In the genomic region with DNA sequence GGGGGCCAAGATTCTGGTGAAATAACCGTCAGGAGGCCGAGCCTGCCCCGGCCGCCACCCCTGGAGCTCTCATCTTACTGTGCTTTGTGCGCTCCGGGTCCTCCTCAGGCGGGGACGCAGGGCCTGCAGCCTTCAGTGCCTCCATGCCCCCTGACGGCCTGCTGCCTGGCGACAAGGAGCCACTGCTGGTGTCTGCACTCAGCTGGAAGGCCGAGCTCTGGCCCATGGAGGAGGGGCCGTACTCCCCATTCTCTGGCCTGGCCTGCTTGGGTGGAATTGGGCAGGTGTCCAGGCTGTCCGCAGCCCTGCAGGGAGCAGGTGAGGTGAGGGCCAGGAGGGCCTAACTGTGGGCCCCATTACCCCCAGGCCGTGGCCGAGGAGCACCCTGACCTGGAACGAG, we compare ENCODE assay signal across 13 cellular contexts.
"Had no signal": no experiment of that assay in that cellular context is flagged by ENCODE, and none has a peak within 500 bp of the region (broad histone marks: within the 10 kb centered on the region; RNA-seq: fewer than 3 reads in every experiment).

No MANE protein-coding gene starts in this region.

- H3K4me1 Mint-ChIP-seq: activated T-helper 17 cell treated with anti-CD3 and anti-CD28 coated beads, Interleukin-2, amount 50 U/mL, for 72 hours; neural crest cell had no signal

- H3K36me3 ChIP-seq: uterus had no signal

- H3K4me3 Mint-ChIP-seq: activated B cell treated with CpG ODN at 0.5 μM for 24 hours; activated naive CD4-positive, alpha-beta T cell treated with anti-CD3 and anti-CD28 coated beads for 36 hours; activated T-helper 17 cell treated with anti-CD3 and anti-CD28 coated beads, Interleukin-2, amount 50 U/mL, for 72 hours; central memory CD8-positive, alpha-beta T cell; neural crest cell had no signal

- H3K27me3 Mint-ChIP-seq: activated B cell treated with CpG ODN at 0.5 μM for 24 hours; activated T-helper 17 cell treated with anti-CD3 and anti-CD28 coated beads, Interleukin-2, amount 50 U/mL, for 72 hours; central memory CD8-positive, alpha-beta T cell had no signal

- ATAC-seq: activated T-helper 17 cell treated with anti-CD3 and anti-CD28 coated beads, Interleukin-2, amount 50 U/mL, for 72 hours; body of pancreas; sciatic nerve had no signal

- H3K4me3 ChIP-seq: body of pancreas, tibial artery, uterus had no signal

- H3K27ac ChIP-seq: body of pancreas, tibial artery, uterus had no signal

- DNase-seq: activated B cell treated with CpG ODN at 0.5 μM for 24 hours; activated CD4-positive, alpha-beta T cell treated with anti-CD3 and anti-CD28 coated beads, Interleukin-2, amount 50 U/mL, for 1 hour; activated T-cell treated with anti-CD3 and anti-CD28 coated beads for 4 hours; body of pancreas; effector memory CD4-positive, alpha-beta T cell; islet precursor cell; tibial artery had no signal

- H3K9me3 Mint-ChIP-seq: activated B cell treated with CpG ODN at 0.5 μM for 24 hours; activated naive CD4-positive, alpha-beta T cell treated with anti-CD3 and anti-CD28 coated beads for 36 hours; activated T-helper 17 cell treated with anti-CD3 and anti-CD28 coated beads, Interleukin-2, amount 50 U/mL, for 72 hours; central memory CD8-positive, alpha-beta T cell; neural crest cell had no signal

- H3K9me3 ChIP-seq: body of pancreas, tibial artery, uterus had no signal

- H3K27ac Mint-ChIP-seq: activated B cell treated with CpG ODN at 0.5 μM for 24 hours; activated naive CD4-positive, alpha-beta T cell treated with anti-CD3 and anti-CD28 coated beads for 36 hours; activated T-helper 17 cell treated with anti-CD3 and anti-CD28 coated beads, Interleukin-2, amount 50 U/mL, for 72 hours had no signal
